In genomic region chr2:10900216-10901109, GRCh38 we compare ENCODE assay signal across 10 cellular contexts. TPM values are rescaled to one million over a fixed set of nuclear protein-coding genes. Genes with fewer than 3 reads are reported as not detected.
A peak's percentile ranks its signal among the peaks of the same experiment; 100 is the strongest.
DNase-seq lines count a peak whose midpoint lies in the region; ATAC-seq, FAIRE-seq and TF ChIP-seq lines count a peak whose summit lies in the region.
"Had no signal": no experiment of that assay in that cellular context is flagged by ENCODE, and none has a peak within 500 bp of the region (broad histone marks: within the 10 kb centered on the region; RNA-seq: fewer than 3 reads in every experiment).

No MANE protein-coding gene starts in this region.

- H3K9me3 ChIP-seq in HEK293 (ENCODE audit: control insufficient read depth, insufficient read depth, low read depth, low read length), result no peaks in the 10 kb centered on the region
- H3K9me3 ChIP-seq: gastrocnemius medialis had no signal

- peaks cover 13% of the 10 kb centered on the region for H3K4me1 Mint-ChIP-seq in glutamatergic neuron (ENCODE audit: low read depth, unreplicated experiment)

- H3K4me1 ChIP-seq in HEK293 (ENCODE audit: control insufficient read depth, insufficient read depth, low read length), result no peaks in the 10 kb centered on the region
- H3K4me1 ChIP-seq: gastrocnemius medialis had no signal

- H3K36me3 ChIP-seq in HEK293 (ENCODE audit: control insufficient read depth in 2 of 2, insufficient read depth in 1 of 2, low read length in 2 of 2), result no peaks in the 10 kb centered on the region
- H3K36me3 ChIP-seq: gastrocnemius medialis had no signal

- peaks cover 10% of the 10 kb centered on the region for H3K9me3 Mint-ChIP-seq in glutamatergic neuron (ENCODE audit: unreplicated experiment)

- TF ChIP-seq CTCF in HEK293 (tag by site-specific recombination; IDR thresholded peaks at IDR 0.05) (no peak), glutamatergic neuron (IDR thresholded peaks at IDR 0.05; ENCODE audit: partially characterized antibody, unreplicated experiment) (peak; percentile 37)

- no peak for FAIRE-seq in RCC 7860 (lab: Jason Lieb, UNC)

- DNase-seq in CD1c-positive myeloid dendritic cell (ENCODE audit: extremely low spot score), result peak; percentile 55
- DNase-seq in RCC 7860 (ENCODE audit: low spot score), result peak; percentile 5
- DNase-seq in glutamatergic neuron, result peak; percentile 49
- DNase-seq in NCI-H2081 (lab: John Stamatoyannopoulos, UW), result no peak
- DNase-seq in inferior parietal cortex (ENCODE audit: extremely low spot score), result no peak
- DNase-seq: gastrocnemius medialis; stimulated activated CD4-positive, alpha-beta T cell treated with anti-CD3 and anti-CD28 coated beads, Interleukin-4, amount 100 ng/mL, for 4 hours had no signal

- H3K4me3 ChIP-seq in HEK293 (ENCODE audit: low read depth, low read length), result no peak overlapping the region
- H3K4me3 ChIP-seq: gastrocnemius medialis had no signal

- H3K27me3 Mint-ChIP-seq in glutamatergic neuron (ENCODE audit: unreplicated experiment), result peaks cover 15% of the 10 kb centered on the region

- peak overlapping the region; percentile 74 for H3K27ac Mint-ChIP-seq in glutamatergic neuron (ENCODE audit: unreplicated experiment)

- peaks cover 14% of the 10 kb centered on the region for H3K36me3 Mint-ChIP-seq in glutamatergic neuron (ENCODE audit: unreplicated experiment)

- H3K27ac ChIP-seq in HEK293 (ENCODE audit: extremely low read depth, low read depth, low read length), result no peak overlapping the region
- H3K27ac ChIP-seq: gastrocnemius medialis had no signal

- no peak for ATAC-seq in GM18907 (IDR thresholded peaks at IDR 0.05; ENCODE audit: unreplicated experiment)
- ATAC-seq in GM21423 (IDR thresholded peaks at IDR 0.05; ENCODE audit: unreplicated experiment), result no peak
- ATAC-seq: gastrocnemius medialis had no signal

- no peak overlapping the region for H3K4me3 Mint-ChIP-seq in glutamatergic neuron (ENCODE audit: unreplicated experiment)

- CTCF ChIA-PET in HEK293 (lab: Yijun Ruan, JAX), result interaction anchor here (0.6 to 3.1 kb wide), 12 partner anchors 9 to 232 kb away, joined by 3 to 35 read pairs (median 4); a partner anchor contains a TSS

- POLR2A ChIA-PET in HEK293 (lab: Yijun Ruan, JAX), result interaction anchor here (0.6 kb wide), 1 partner anchor 100 kb away, joined by 3 read pairs; no protein-coding TSS in a partner anchor

TF ChIP-seq in HEK293, 187 proteins besides CTCF, POLR2A, EP300 and RAD21:
- TF ChIP-seq ZSCAN5A (tag by site-specific recombination; IDR thresholded peaks at IDR 0.05) (no peak), ZIC2 (tag by site-specific recombination; IDR thresholded peaks at IDR 0.05) (no peak), WT1 (tag by site-specific recombination; IDR thresholded peaks at IDR 0.05) (no peak), ZNF776 (tag by site-specific recombination; IDR thresholded peaks at IDR 0.05; ENCODE audit: borderline replicate concordance) (no peak), ZNF10 (tag by site-specific recombination; IDR thresholded peaks at IDR 0.05) (peak; percentile 68; the same call in 1 of the 2 replicates)

RNA-seq across cellular contexts. Expression of gene KCNF1, which starts 11.3 kb away (rescaled TPM):
- total RNA-seq in glutamatergic neuron (ENCODE audit: unreplicated experiment), result 7.7 TPM
- total RNA-seq: gastrocnemius medialis had no signal

Comparison
In these comparisons a context has a peak if more than half of its experiments do, and no peak if none do; other contexts are left out.
1. DNase-seq: peak in CD1c-positive myeloid dendritic cell (single experiment), RCC 7860 (single experiment) and glutamatergic neuron (single experiment); none in NCI-H2081 (0 of 2) and inferior parietal cortex (single experiment).